ENCODE assay signal across 1 cellular context in genomic region chr7:101126651-101127459, GRCh38.
TF ChIP-seq lines count a peak whose summit lies in the region.

Gene SERPINE1 (plus strand): TSS chr7:101127104. CDS start chr7:101128394, 1,290 bp downstream.

TF ChIP-seq in HepG2, 621 proteins besides CTCF, POLR2A, EP300 and RAD21 (continued from another document and continues in another):
- TF ChIP-seq SPEN (CRISPR knock-in tag; IDR thresholded peaks at IDR 0.05; ENCODE audit: low read depth) = peak; percentile 94
- TF ChIP-seq ZNF333 (CRISPR knock-in tag; IDR thresholded peaks at IDR 0.05; ENCODE audit: borderline replicate concordance) = peak; percentile 3; the same call in 1 of the 2 replicates
- TF ChIP-seq ZNF816 (CRISPR knock-in tag; IDR thresholded peaks at IDR 0.05; ENCODE audit: borderline replicate concordance) = peak; percentile 91; the same call in 1 of the 2 replicates
- TF ChIP-seq GFI1 (CRISPR knock-in tag; IDR thresholded peaks at IDR 0.05; ENCODE audit: borderline replicate concordance) = peak; percentile 81
- TF ChIP-seq KLF6 (CRISPR knock-in tag; IDR thresholded peaks at IDR 0.05) = peak; percentile 86
- no peak for TF ChIP-seq NR3C1 (CRISPR knock-in tag; IDR thresholded peaks at IDR 0.05)
- TF ChIP-seq ZBTB4 (CRISPR knock-in tag; IDR thresholded peaks at IDR 0.05; ENCODE audit: borderline replicate concordance) = peak; percentile 80
- TF ChIP-seq SRSF9 (IDR thresholded peaks at IDR 0.05; ENCODE audit: borderline replicate concordance, insufficient read depth, low read depth, low read length, poor library complexity, severe bottlenecking) = no peak
- TF ChIP-seq RARG (CRISPR knock-in tag; IDR thresholded peaks at IDR 0.05; ENCODE audit: low read depth) = peak; percentile 79; the same call in 1 of the 2 replicates
- TF ChIP-seq EED (CRISPR knock-in tag; IDR thresholded peaks at IDR 0.05) = peak; percentile 20
- TF ChIP-seq, protein P1, sequence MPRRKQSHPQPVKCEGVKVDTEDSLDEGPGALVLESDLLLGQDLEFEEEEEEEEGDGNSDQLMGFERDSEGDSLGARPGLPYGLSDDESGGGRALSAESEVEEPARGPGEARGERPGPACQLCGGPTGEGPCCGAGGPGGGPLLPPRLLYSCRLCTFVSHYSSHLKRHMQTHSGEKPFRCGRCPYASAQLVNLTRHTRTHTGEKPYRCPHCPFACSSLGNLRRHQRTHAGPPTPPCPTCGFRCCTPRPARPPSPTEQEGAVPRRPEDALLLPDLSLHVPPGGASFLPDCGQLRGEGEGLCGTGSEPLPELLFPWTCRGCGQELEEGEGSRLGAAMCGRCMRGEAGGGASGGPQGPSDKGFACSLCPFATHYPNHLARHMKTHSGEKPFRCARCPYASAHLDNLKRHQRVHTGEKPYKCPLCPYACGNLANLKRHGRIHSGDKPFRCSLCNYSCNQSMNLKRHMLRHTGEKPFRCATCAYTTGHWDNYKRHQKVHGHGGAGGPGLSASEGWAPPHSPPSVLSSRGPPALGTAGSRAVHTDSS (CRISPR knock-in tag; conservative IDR thresholded peaks at IDR 0.05) = no peak
- TF ChIP-seq SRSF1 (optimal IDR thresholded peaks at IDR 0.05; ENCODE audit: low read depth, low read length) = no peak
- TF ChIP-seq ZSCAN9 (CRISPR knock-in tag; IDR thresholded peaks at IDR 0.05; ENCODE audit: borderline replicate concordance) = no peak
- TF ChIP-seq, protein P2, sequence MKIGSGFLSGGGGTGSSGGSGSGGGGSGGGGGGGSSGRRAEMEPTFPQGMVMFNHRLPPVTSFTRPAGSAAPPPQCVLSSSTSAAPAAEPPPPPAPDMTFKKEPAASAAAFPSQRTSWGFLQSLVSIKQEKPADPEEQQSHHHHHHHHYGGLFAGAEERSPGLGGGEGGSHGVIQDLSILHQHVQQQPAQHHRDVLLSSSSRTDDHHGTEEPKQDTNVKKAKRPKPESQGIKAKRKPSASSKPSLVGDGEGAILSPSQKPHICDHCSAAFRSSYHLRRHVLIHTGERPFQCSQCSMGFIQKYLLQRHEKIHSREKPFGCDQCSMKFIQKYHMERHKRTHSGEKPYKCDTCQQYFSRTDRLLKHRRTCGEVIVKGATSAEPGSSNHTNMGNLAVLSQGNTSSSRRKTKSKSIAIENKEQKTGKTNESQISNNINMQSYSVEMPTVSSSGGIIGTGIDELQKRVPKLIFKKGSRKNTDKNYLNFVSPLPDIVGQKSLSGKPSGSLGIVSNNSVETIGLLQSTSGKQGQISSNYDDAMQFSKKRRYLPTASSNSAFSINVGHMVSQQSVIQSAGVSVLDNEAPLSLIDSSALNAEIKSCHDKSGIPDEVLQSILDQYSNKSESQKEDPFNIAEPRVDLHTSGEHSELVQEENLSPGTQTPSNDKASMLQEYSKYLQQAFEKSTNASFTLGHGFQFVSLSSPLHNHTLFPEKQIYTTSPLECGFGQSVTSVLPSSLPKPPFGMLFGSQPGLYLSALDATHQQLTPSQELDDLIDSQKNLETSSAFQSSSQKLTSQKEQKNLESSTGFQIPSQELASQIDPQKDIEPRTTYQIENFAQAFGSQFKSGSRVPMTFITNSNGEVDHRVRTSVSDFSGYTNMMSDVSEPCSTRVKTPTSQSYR (CRISPR knock-in tag; IDR thresholded peaks at IDR 0.05; ENCODE audit: borderline replicate concordance) = peak; percentile 52; the same call in 1 of the 2 replicates
- TF ChIP-seq ETV5 (CRISPR knock-in tag; IDR thresholded peaks at IDR 0.05; ENCODE audit: borderline replicate concordance) = peak; percentile 91
- TF ChIP-seq FOSL1 (CRISPR knock-in tag; IDR thresholded peaks at IDR 0.05; ENCODE audit: borderline replicate concordance) = no peak
- peak; percentile 95 for TF ChIP-seq SIN3A (IDR thresholded peaks at IDR 0.05; ENCODE audit: borderline replicate concordance, low read depth, low read length)
- TF ChIP-seq, protein P3, sequence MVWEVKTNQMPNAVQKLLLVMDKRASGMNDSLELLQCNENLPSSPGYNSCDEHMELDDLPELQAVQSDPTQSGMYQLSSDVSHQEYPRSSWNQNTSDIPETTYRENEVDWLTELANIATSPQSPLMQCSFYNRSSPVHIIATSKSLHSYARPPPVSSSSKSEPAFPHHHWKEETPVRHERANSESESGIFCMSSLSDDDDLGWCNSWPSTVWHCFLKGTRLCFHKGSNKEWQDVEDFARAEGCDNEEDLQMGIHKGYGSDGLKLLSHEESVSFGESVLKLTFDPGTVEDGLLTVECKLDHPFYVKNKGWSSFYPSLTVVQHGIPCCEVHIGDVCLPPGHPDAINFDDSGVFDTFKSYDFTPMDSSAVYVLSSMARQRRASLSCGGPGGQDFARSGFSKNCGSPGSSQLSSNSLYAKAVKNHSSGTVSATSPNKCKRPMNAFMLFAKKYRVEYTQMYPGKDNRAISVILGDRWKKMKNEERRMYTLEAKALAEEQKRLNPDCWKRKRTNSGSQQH (CRISPR knock-in tag; IDR thresholded peaks at IDR 0.05; ENCODE audit: low read depth) = peak; percentile 30
- TF ChIP-seq PLRG1 (conservative IDR thresholded peaks at IDR 0.05) = no peak
- TF ChIP-seq ZNF562 (CRISPR knock-in tag; IDR thresholded peaks at IDR 0.05; ENCODE audit: borderline replicate concordance) = no peak
- TF ChIP-seq E2F5 (CRISPR knock-in tag; conservative IDR thresholded peaks at IDR 0.05) = no peak
- TF ChIP-seq ZNF619 (CRISPR knock-in tag; IDR thresholded peaks at IDR 0.05) = no peak
- TF ChIP-seq YY1 (IDR thresholded peaks at IDR 0.05; ENCODE audit: insufficient read depth, insufficient replicate concordance, low read depth, low read length) = no peak
- TF ChIP-seq, protein P4, sequence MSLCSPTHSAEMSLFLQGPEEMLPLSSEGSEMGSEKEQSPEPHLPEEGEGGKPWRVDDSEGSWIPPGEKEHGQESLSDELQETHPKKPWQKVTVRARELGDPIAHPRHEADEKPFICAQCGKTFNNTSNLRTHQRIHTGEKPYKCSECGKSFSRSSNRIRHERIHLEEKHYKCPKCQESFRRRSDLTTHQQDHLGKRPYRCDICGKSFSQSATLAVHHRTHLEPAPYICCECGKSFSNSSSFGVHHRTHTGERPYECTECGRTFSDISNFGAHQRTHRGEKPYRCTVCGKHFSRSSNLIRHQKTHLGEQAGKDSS (CRISPR knock-in tag; IDR thresholded peaks at IDR 0.05; ENCODE audit: borderline replicate concordance, low read depth) = peak; percentile 71; the same call in 1 of the 2 replicates
- peak; percentile 92; the same call in 1 of the 2 replicates for TF ChIP-seq NCOA1 (CRISPR knock-in tag; IDR thresholded peaks at IDR 0.05)
- TF ChIP-seq, protein P5, sequence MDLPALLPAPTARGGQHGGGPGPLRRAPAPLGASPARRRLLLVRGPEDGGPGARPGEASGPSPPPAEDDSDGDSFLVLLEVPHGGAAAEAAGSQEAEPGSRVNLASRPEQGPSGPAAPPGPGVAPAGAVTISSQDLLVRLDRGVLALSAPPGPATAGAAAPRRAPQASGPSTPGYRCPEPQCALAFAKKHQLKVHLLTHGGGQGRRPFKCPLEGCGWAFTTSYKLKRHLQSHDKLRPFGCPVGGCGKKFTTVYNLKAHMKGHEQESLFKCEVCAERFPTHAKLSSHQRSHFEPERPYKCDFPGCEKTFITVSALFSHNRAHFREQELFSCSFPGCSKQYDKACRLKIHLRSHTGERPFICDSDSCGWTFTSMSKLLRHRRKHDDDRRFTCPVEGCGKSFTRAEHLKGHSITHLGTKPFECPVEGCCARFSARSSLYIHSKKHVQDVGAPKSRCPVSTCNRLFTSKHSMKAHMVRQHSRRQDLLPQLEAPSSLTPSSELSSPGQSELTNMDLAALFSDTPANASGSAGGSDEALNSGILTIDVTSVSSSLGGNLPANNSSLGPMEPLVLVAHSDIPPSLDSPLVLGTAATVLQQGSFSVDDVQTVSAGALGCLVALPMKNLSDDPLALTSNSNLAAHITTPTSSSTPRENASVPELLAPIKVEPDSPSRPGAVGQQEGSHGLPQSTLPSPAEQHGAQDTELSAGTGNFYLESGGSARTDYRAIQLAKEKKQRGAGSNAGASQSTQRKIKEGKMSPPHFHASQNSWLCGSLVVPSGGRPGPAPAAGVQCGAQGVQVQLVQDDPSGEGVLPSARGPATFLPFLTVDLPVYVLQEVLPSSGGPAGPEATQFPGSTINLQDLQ (CRISPR knock-in tag; IDR thresholded peaks at IDR 0.05) = 0 out of 2 replicates have a peak, but pooled peaks have one; percentile 11
- peak; percentile 40; the same call in 1 of the 2 replicates for TF ChIP-seq GATAD1 (CRISPR knock-in tag; IDR thresholded peaks at IDR 0.05)
- TF ChIP-seq SALL1 (CRISPR knock-in tag; IDR thresholded peaks at IDR 0.05) = peak; percentile 89
- TF ChIP-seq, protein P6, sequence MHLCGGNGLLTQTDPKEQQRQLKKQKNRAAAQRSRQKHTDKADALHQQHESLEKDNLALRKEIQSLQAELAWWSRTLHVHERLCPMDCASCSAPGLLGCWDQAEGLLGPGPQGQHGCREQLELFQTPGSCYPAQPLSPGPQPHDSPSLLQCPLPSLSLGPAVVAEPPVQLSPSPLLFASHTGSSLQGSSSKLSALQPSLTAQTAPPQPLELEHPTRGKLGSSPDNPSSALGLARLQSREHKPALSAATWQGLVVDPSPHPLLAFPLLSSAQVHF (CRISPR knock-in tag; IDR thresholded peaks at IDR 0.05) = peak; percentile 58; the same call in 1 of the 2 replicates
- peak; percentile 55; the same call in 1 of the 2 replicates for TF ChIP-seq BRF2 (CRISPR knock-in tag; IDR thresholded peaks at IDR 0.05)
- peak; percentile 69 for TF ChIP-seq MEIS2 (CRISPR knock-in tag; IDR thresholded peaks at IDR 0.05)
- TF ChIP-seq DRAP1 (CRISPR knock-in tag; IDR thresholded peaks at IDR 0.05) = peak; percentile 97
- TF ChIP-seq ZNF687 (CRISPR knock-in tag; IDR thresholded peaks at IDR 0.05) = peak; percentile 96
- no peak for TF ChIP-seq TRIM24 (CRISPR knock-in tag; IDR thresholded peaks at IDR 0.05)
- TF ChIP-seq SSRP1 (CRISPR knock-in tag; IDR thresholded peaks at IDR 0.05) = peak; percentile 46; the same call in 1 of the 2 replicates
- peak; percentile 95; the same call in 1 of the 2 replicates for TF ChIP-seq ZNF772 (CRISPR knock-in tag; IDR thresholded peaks at IDR 0.05)
- TF ChIP-seq HIVEP1 (CRISPR knock-in tag; IDR thresholded peaks at IDR 0.05) = peak; percentile 93
- no peak for TF ChIP-seq ZNF224 (CRISPR knock-in tag; IDR thresholded peaks at IDR 0.05)
- TF ChIP-seq ZNF225 (CRISPR knock-in tag; IDR thresholded peaks at IDR 0.05) = peak; percentile 26; the same call in 1 of the 2 replicates
